In the genomic region with DNA sequence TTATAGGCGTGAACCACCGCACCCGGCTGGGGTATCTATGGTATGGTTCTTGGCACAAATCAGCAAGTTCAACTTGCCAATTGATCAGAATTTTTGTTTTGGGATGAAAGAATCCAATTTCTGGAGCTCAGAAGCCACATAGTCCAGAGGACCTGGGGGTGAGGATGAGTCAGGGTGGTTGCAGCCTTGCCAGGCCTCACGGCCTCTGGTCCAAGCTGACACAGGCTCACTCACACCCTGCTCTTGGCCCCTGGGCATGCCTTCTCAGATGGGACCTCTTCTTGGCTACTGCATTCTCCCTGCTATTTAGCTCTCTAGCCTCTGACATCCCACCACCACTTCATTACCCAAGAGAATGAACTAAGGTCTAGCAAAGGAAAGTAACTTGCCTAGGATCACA, we compare ENCODE assay signal across 1 cellular context.
TF ChIP-seq lines count a peak whose summit lies in the region.

No MANE protein-coding gene starts in this region.

TF ChIP-seq in SK-N-SH, 30 proteins besides CTCF, POLR2A, EP300 and RAD21 (continued from another document):
- TF ChIP-seq, protein P1, sequence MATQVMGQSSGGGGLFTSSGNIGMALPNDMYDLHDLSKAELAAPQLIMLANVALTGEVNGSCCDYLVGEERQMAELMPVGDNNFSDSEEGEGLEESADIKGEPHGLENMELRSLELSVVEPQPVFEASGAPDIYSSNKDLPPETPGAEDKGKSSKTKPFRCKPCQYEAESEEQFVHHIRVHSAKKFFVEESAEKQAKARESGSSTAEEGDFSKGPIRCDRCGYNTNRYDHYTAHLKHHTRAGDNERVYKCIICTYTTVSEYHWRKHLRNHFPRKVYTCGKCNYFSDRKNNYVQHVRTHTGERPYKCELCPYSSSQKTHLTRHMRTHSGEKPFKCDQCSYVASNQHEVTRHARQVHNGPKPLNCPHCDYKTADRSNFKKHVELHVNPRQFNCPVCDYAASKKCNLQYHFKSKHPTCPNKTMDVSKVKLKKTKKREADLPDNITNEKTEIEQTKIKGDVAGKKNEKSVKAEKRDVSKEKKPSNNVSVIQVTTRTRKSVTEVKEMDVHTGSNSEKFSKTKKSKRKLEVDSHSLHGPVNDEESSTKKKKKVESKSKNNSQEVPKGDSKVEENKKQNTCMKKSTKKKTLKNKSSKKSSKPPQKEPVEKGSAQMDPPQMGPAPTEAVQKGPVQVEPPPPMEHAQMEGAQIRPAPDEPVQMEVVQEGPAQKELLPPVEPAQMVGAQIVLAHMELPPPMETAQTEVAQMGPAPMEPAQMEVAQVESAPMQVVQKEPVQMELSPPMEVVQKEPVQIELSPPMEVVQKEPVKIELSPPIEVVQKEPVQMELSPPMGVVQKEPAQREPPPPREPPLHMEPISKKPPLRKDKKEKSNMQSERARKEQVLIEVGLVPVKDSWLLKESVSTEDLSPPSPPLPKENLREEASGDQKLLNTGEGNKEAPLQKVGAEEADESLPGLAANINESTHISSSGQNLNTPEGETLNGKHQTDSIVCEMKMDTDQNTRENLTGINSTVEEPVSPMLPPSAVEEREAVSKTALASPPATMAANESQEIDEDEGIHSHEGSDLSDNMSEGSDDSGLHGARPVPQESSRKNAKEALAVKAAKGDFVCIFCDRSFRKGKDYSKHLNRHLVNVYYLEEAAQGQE (IDR thresholded peaks at IDR 0.05; ENCODE audit: low read depth, low read length) = no peak
- no peak for TF ChIP-seq RXRA (IDR thresholded peaks at IDR 0.05; ENCODE audit: borderline replicate concordance, low read depth)
- no peak for TF ChIP-seq EZH2phosphoT487 (IDR thresholded peaks at IDR 0.05; ENCODE audit: borderline replicate concordance, low read depth)
